Comparison of ENCODE assay signal across 8 cellular contexts in the genomic region with DNA sequence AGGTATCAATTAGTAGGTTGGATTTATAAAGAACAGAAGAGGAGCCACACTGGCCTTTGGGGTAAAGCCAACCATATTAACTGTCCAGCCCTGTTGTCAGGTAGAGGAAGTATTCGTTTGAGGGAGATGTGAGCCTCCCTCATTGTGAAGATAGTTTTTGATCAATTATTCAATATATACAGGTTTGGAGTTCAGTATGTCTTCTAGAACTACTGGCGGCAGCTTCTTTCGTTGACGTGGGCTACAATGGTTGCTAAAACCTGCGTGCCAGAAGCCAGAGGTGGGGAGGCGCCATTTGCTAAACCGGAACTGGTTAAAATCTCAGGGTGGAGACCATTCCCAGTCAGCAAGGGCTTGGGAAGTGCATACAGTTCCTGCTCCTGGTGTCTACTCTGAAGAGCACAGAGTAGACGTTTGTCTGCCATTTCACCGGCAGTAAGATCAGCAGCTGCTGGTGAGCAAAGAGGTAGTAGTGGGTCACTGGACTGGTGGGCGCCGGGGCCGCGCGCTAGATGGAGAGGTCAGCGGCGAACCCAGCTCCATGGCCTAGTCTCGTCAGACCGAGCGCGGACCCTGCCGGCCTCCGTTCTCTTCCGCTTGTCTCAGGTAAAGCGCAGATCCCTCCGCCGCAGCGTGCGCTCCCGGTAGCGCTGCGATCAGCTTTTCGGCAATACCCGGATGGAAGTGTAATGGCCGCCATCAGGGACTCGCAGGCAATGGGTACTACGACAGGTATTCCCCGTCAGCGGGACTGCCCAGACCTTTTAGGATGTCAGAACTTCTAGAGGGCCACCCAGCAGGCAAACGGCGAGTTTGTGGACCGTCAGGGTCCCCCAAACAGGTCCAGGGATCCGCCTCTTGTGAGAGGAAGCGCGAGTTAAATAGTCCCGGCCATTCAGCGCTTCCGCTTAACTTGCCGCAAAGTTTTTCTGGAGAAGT. TPM values are rescaled to one million over a fixed set of nuclear protein-coding genes. Genes with fewer than 3 reads are reported as not detected.
DNase-seq lines count a peak whose midpoint lies in the region; ATAC-seq and TF ChIP-seq lines count a peak whose summit lies in the region.

A gene with protein sequence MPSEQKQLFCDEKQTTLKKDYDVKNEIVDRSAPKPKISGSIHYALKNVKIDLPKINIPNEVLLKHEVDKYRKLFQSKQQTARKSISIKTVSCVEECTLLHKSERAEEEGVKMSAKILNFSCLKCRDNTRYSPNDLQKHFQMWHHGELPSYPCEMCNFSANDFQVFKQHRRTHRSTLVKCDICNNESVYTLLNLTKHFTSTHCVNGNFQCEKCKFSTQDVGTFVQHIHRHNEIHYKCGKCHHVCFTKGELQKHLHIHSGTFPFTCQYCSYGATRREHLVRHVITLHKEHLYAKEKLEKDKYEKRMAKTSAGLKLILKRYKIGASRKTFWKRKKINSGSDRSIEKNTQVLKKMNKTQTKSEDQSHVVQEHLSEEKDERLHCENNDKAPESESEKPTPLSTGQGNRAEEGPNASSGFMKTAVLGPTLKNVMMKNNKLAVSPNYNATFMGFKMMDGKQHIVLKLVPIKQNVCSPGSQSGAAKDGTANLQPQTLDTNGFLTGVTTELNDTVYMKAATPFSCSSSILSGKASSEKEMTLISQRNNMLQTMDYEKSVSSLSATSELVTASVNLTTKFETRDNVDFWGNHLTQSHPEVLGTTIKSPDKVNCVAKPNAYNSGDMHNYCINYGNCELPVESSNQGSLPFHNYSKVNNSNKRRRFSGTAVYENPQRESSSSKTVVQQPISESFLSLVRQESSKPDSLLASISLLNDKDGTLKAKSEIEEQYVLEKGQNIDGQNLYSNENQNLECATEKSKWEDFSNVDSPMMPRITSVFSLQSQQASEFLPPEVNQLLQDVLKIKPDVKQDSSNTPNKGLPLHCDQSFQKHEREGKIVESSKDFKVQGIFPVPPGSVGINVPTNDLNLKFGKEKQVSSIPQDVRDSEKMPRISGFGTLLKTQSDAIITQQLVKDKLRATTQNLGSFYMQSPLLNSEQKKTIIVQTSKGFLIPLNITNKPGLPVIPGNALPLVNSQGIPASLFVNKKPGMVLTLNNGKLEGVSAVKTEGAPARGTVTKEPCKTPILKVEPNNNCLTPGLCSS (N-terminal part only) (plus strand): TSS at position 911 of the 939 bp plus-strand sequence. CDS start 26,026 bp downstream, outside the sequence.

- H3K36me3 ChIP-seq in prostate gland: no peaks in the 10 kb centered on the region

- peak within 1 kb of the TSS; percentile 99 for H3K27ac Mint-ChIP-seq in T-helper 1 cell treated with Interleukin-12 subunit alpha and Interleukin-12 subunit beta and Interleukin-4 antibody, amounts not matched to agents 30 μg/mL and 1 μg/mL, for 36 hours

- H3K4me1 ChIP-seq in prostate gland (replicated peaks): no peaks in the 10 kb centered on the region

- intact Hi-C loops in left ventricle myocardium superior (cut with micrococcal nuclease) (loop anchor here (5.0 kb wide), 1 partner anchor 37 kb away; no protein-coding TSS in a partner anchor), prostate gland (cut with DNase I) (loop anchor here (1.0 kb wide), 1 partner anchor 39 kb away; no protein-coding TSS in a partner anchor)

- H3K4me3 ChIP-seq in prostate gland: peak within 1 kb of the TSS; percentile 60 to 66

- H3K27me3 Mint-ChIP-seq in T-helper 1 cell treated with Interleukin-12 subunit alpha and Interleukin-12 subunit beta and Interleukin-4 antibody, amounts not matched to agents 30 μg/mL and 1 μg/mL, for 36 hours (ENCODE audit: low read depth): peaks cover 27% of the 10 kb centered on the region

- no peak for TF ChIP-seq CTCF in GM13977 (IDR thresholded peaks at IDR 0.05; ENCODE audit: extremely low read depth, insufficient read depth, missing control alignments)
- TF ChIP-seq CTCF in prostate gland (IDR thresholded peaks at IDR 0.05): no peak

- H3K36me3 Mint-ChIP-seq in T-helper 1 cell treated with Interleukin-12 subunit alpha and Interleukin-12 subunit beta and Interleukin-4 antibody, amounts not matched to agents 30 μg/mL and 1 μg/mL, for 36 hours (ENCODE audit: low read depth): peaks cover 29% of the 10 kb centered on the region

- peak within 1 kb of the TSS; percentile 95 for H3K4me3 Mint-ChIP-seq in T-helper 1 cell treated with Interleukin-12 subunit alpha and Interleukin-12 subunit beta and Interleukin-4 antibody, amounts not matched to agents 30 μg/mL and 1 μg/mL, for 36 hours

- ATAC-seq in HG02840 (IDR thresholded peaks at IDR 0.05; ENCODE audit: low FRiP score, unreplicated experiment) (peak; percentile 71), left ventricle myocardium superior (peak; percentile 99)

- in situ Hi-C loops in GM13977 (cut with MboI; ENCODE audit: low pct_unique_long_range_greater_than_20kb, low sequenced_read_pairs, unreplicated experiment): no loop called here

- H3K27me3 ChIP-seq in prostate gland (replicated peaks; ENCODE audit: insufficient read depth): no peaks in the 10 kb centered on the region

- peak within 1 kb of the TSS; percentile 94 to 95 for H3K27ac ChIP-seq in prostate gland

- H3K9me3 Mint-ChIP-seq in T-helper 1 cell treated with Interleukin-12 subunit alpha and Interleukin-12 subunit beta and Interleukin-4 antibody, amounts not matched to agents 30 μg/mL and 1 μg/mL, for 36 hours: peaks cover 17% of the 10 kb centered on the region

- H3K9me3 ChIP-seq in prostate gland: no peaks in the 10 kb centered on the region

- TF ChIP-seq POLR2A in prostate gland (IDR thresholded peaks at IDR 0.05): no peak

- peaks cover 25% of the 10 kb centered on the region for H3K4me1 Mint-ChIP-seq in T-helper 1 cell treated with Interleukin-12 subunit alpha and Interleukin-12 subunit beta and Interleukin-4 antibody, amounts not matched to agents 30 μg/mL and 1 μg/mL, for 36 hours (ENCODE audit: low read depth)

- WGBS in prostate gland: 9% methylated on average over 48 of the region's 48 CpGs

- DNase-seq in GM13977 (ENCODE audit: low spot score): peak; percentile 82
- DNase-seq in NCI-H1436 treated with DMSO at 0.1 percent for 48 hours (lab: John Stamatoyannopoulos, UW): peak; percentile 76
- peak; percentile 86 for DNase-seq in amniotic stem cell (lab: John Stamatoyannopoulos, UW)
- DNase-seq in left ventricle myocardium superior: peak; percentile 95
- DNase-seq in prostate gland (ENCODE audit: low spot score): peak; percentile 90
- peak; percentile 94 for DNase-seq in ureter (ENCODE audit: low spot score)

RNA-seq across cellular contexts. Expression of the gene that starts here (rescaled TPM):
- total RNA-seq in left ventricle myocardium superior: 9.6 TPM
- 10 to 100 TPM; 23.0 to 42.4 TPM for total RNA-seq in prostate gland
- 40.1 TPM for total RNA-seq in ureter

Comparison
In these comparisons a context has a peak if more than half of its experiments do, and no peak if none do; other contexts are left out.
1. Peak in every context shown above with its lines: DNase-seq, ATAC-seq, H3K4me3 ChIP-seq and H3K27ac ChIP-seq.